ENCODE assay signal across 1 cellular context in genomic region chr16:56950881-56951771, GRCh38.
TF ChIP-seq lines count a peak whose summit lies in the region.

No MANE protein-coding gene starts in this region.

TF ChIP-seq in HEK293, 187 proteins besides CTCF, POLR2A, EP300 and RAD21 (continued from another document):
- no peak for TF ChIP-seq ZNF280C (tag by site-specific recombination; IDR thresholded peaks at IDR 0.05)
- no peak for TF ChIP-seq ZEB2 (tag by site-specific recombination; IDR thresholded peaks at IDR 0.05)
- no peak for TF ChIP-seq SCRT2 (tag by site-specific recombination; IDR thresholded peaks at IDR 0.05)
- no peak for TF ChIP-seq HOXD13 (CRISPR knock-in tag; IDR thresholded peaks at IDR 0.05; ENCODE audit: borderline replicate concordance)
- peak; percentile 61; the same call in 1 of the 2 replicates for TF ChIP-seq ZBTB17 (tag by site-specific recombination; IDR thresholded peaks at IDR 0.05)
- TF ChIP-seq ZNF704 (tag by site-specific recombination; IDR thresholded peaks at IDR 0.05), result no peak
- TF ChIP-seq ZNF514 (tag by site-specific recombination; IDR thresholded peaks at IDR 0.05), result no peak
- TF ChIP-seq PATZ1 (tag by site-specific recombination; IDR thresholded peaks at IDR 0.05), result peak; percentile 74
- no peak for TF ChIP-seq ZNF202 (tag by site-specific recombination; IDR thresholded peaks at IDR 0.05; ENCODE audit: borderline replicate concordance)
- TF ChIP-seq KLF16 (tag by site-specific recombination; IDR thresholded peaks at IDR 0.05), result 0 out of 2 replicates have a peak, but pooled peaks have one; percentile 20
- no peak for TF ChIP-seq ZNF157 (tag by site-specific recombination; IDR thresholded peaks at IDR 0.05)
- TF ChIP-seq ZSCAN16 (tag by site-specific recombination; IDR thresholded peaks at IDR 0.05), result no peak
- TF ChIP-seq TRIM28 (IDR thresholded peaks at IDR 0.05; ENCODE audit: borderline replicate concordance, low read length), result no peak
- TF ChIP-seq ZNF792 (tag by site-specific recombination; IDR thresholded peaks at IDR 0.05), result no peak
- no peak for TF ChIP-seq KLF7 (tag by site-specific recombination; IDR thresholded peaks at IDR 0.05; ENCODE audit: borderline replicate concordance)
- no peak for TF ChIP-seq ZNF433 (tag by site-specific recombination; IDR thresholded peaks at IDR 0.05; ENCODE audit: low read depth)
- TF ChIP-seq ZNF292 (tag by site-specific recombination; IDR thresholded peaks at IDR 0.05; ENCODE audit: borderline replicate concordance, low read depth), result no peak
- TF ChIP-seq ZBTB20 (tag by site-specific recombination; IDR thresholded peaks at IDR 0.05), result peak; percentile 45
- TF ChIP-seq ZNF138 (tag by site-specific recombination; IDR thresholded peaks at IDR 0.05; ENCODE audit: borderline replicate concordance), result no peak
TF ChIP-seq in HEK293: peak in this region for 18.
